40 cellular contexts compared by ENCODE assay signal in the genomic region with DNA sequence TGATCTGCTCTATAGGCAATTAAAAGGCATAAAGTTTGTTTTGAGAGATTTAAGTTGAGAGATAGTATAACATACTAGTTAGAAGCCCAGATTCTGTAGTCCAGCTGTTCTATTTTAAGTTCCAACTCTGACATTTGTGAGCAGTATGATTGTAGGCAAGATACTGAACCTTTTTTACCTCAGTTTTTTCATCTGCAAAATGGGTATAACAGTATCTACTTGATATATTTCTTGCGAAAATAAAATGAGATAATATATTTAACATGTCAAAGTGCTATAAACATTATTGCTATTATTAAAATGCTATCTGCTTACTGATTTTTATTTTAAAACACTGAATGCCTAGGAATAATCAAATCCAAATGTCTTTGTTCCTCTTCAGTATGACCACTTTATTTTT. TPM values are rescaled to one million over a fixed set of nuclear protein-coding genes. Genes with fewer than 3 reads are reported as not detected.
"Had no signal": no experiment of that assay in that cellular context is flagged by ENCODE, and none has a peak within 500 bp of the region (broad histone marks: within the 10 kb centered on the region; RNA-seq: fewer than 3 reads in every experiment).

No MANE protein-coding gene starts in this region.

- H3K27ac ChIP-seq: adrenal gland, ascending aorta, body of pancreas, brain microvascular endothelial cell, breast epithelium, cardiac muscle cell had no signal

- H3K4me1 ChIP-seq: adrenal gland, ascending aorta, body of pancreas, breast epithelium had no signal

- H3K9me3 ChIP-seq: adrenal gland, ascending aorta, body of pancreas, breast epithelium had no signal

- H3K4me3 ChIP-seq: adrenal gland, ascending aorta, body of pancreas, breast epithelium, cardiac muscle cell had no signal

- ATAC-seq: activated naive CD4-positive, alpha-beta T cell treated with anti-CD3 and anti-CD28 coated beads, Interleukin-2, amount 50 U/mL, for 72 hours; activated naive CD8-positive, alpha-beta T cell treated with anti-CD3 and anti-CD28 coated beads, Interleukin-2, amount 50 U/mL, for 24 hours; activated T-cell treated with anti-CD3 and anti-CD28 coated beads, Interleukin-2, amount 50 U/mL, for 4 hours; activated T-cell treated with anti-CD3 and anti-CD28 coated beads, Interleukin-2, amount 50 U/mL, for 72 hours; activated T-helper 17 cell treated with anti-CD3 and anti-CD28 coated beads, Interleukin-2, amount 50 U/mL, for 72 hours; body of pancreas had no signal

- DNase-seq: activated effector memory CD4-positive, alpha-beta T cell treated with anti-CD3 and anti-CD28 coated beads, Interleukin-2, amount 50 U/mL, for 16 hours; activated effector memory CD4-positive, alpha-beta T cell treated with Interleukin-2 at 50 U/mL for 16 hours; activated gamma-delta T cell; activated gamma-delta T cell treated with Interleukin-2 at 50 U/mL for 16 hours; activated naive CD4-positive, alpha-beta T cell; activated naive CD4-positive, alpha-beta T cell treated with anti-CD3 and anti-CD28 coated beads for 36 hours; activated naive CD4-positive, alpha-beta T cell treated with anti-CD3 and anti-CD28 coated beads, Interleukin-2, amount 10 ng/mL, durations not matched to agents 7 days and 5 days; activated naive CD4-positive, alpha-beta T cell treated with anti-CD3 and anti-CD28 coated beads, Interleukin-2, amount 50 U/mL, for 16 hours; activated naive CD4-positive, alpha-beta T cell treated with Interleukin-2 at 50 U/mL for 16 hours; activated naive CD8-positive, alpha-beta T cell treated with anti-CD3 and anti-CD28 coated beads for 36 hours; activated naive CD8-positive, alpha-beta T cell treated with anti-CD3 and anti-CD28 coated beads, Interleukin-2, amount 10 ng/mL, durations not matched to agents 7 days and 5 days; activated naive CD8-positive, alpha-beta T cell treated with anti-CD3 and anti-CD28 coated beads, Interleukin-2, amount 50 U/mL, for 24 hours; activated T-cell treated with anti-CD3 and anti-CD28 coated beads, Interleukin-2, amount 50 U/mL, for 1 hour; activated T-cell treated with anti-CD3 and anti-CD28 coated beads, Interleukin-2, amount 50 U/mL, for 24 hours; activated T-cell treated with anti-CD3 and anti-CD28 coated beads, Interleukin-2, amount 50 U/mL, for 4 hours; activated T-cell treated with anti-CD3 and anti-CD28 coated beads, Interleukin-2, amount 50 U/mL, for 48 hours; activated T-cell treated with anti-CD3 and anti-CD28 coated beads, Interleukin-2, amount 50 U/mL, for 72 hours; adrenal gland; amniotic stem cell; amygdala; anterior cingulate cortex; aorta; body of pancreas; brain microvascular endothelial cell; caudate nucleus; central memory CD4-positive, alpha-beta T cell; cerebellar nuclear complex had no signal

- H3K36me3 ChIP-seq: adrenal gland, ascending aorta, brain microvascular endothelial cell, breast epithelium, cardiac muscle cell had no signal

- FAIRE-seq: astrocyte, bronchial epithelial cell had no signal

- H3K27me3 ChIP-seq: adrenal gland, ascending aorta, body of pancreas, brain microvascular endothelial cell, breast epithelium, cardiac muscle cell had no signal

RNA-seq across cellular contexts. Expression of a gene that starts 19.2 kb away (rescaled TPM):
- total RNA-seq: activated naive CD4-positive, alpha-beta T cell treated with anti-CD3 and anti-CD28 coated beads for 36 hours; activated naive CD4-positive, alpha-beta T cell treated with anti-CD3 and anti-CD28 coated beads, Interleukin-2, amount 50 U/mL, for 72 hours; activated naive CD8-positive, alpha-beta T cell treated with anti-CD3 and anti-CD28 coated beads for 36 hours; activated naive CD8-positive, alpha-beta T cell treated with anti-CD3 and anti-CD28 coated beads, Interleukin-2, amount 10 ng/mL, durations not matched to agents 7 days and 5 days; activated T-cell treated with anti-CD3 and anti-CD28 coated beads, Interleukin-2, amount 50 U/mL, for 4 hours; activated T-cell treated with anti-CD3 and anti-CD28 coated beads, Interleukin-2, amount 50 U/mL, for 72 hours; activated T-helper 1 cell treated with anti-CD3 and anti-CD28 coated beads, Interleukin-12 subunit alpha, Interleukin-12 subunit beta, Interleukin-2, Interleukin-4 antibody, amounts not matched to agents 30 ng/mL and 10 ng/mL and 1 ng/mL, durations not matched to agents 14 hours and 24 hours and 36 hours; activated T-helper 17 cell treated with anti-CD3 and anti-CD28 coated beads, Interleukin-2, amount 50 U/mL, for 72 hours; activated T-helper 2 cell treated with anti-CD3 and anti-CD28 coated beads, Interferon-gamma antibody, Interleukin-2, Interleukin-4, amounts not matched to agents 10 μg/mL and 5 μg/mL and 100 μg/mL, durations not matched to agents 14 hours and 24 hours and 36 hours; adrenal gland; aorta; ascending aorta; body of pancreas; breast epithelium; cardiac muscle cell; cardiac septum; cerebellum; chondrocyte had no signal
- polyA plus RNA-seq: adipose tissue, adrenal gland, aorta, cardiac muscle cell had no signal
